26 cellular contexts compared by ENCODE assay signal in the genomic region with DNA sequence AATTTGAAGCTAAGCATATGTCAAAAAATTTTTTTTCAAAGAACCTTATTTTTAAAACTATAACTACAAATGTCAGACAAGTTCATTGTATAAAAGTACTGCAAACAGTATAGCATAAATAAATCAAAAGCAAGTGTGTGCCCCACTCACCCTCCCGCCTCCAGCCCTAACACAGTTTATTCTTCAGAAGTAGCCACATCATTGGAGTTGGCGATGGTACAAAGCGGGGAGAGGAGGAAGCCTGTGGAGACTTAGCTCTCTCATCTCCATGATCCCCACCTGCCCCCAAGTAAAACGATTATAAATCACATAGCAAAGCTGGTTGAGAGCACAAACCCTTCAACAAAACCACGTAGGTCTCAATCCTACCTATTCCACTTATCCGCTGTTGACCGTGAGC.
"Had no signal": no experiment of that assay in that cellular context is flagged by ENCODE, and none has a peak within 500 bp of the region (broad histone marks: within the 10 kb centered on the region; RNA-seq: fewer than 3 reads in every experiment).

No MANE protein-coding gene starts in this region.

- H3K27me3 ChIP-seq: body of pancreas, colonic mucosa, left lung, ovary, right lobe of liver had no signal

- H3K27me3 Mint-ChIP-seq: activated B cell treated with CpG ODN at 0.5 μM for 24 hours; activated CD8-positive, alpha-beta T cell treated with anti-CD3 and anti-CD28 coated beads for 36 hours; activated T-helper 17 cell treated with anti-CD3 and anti-CD28 coated beads, Interleukin-2, amount 50 U/mL, for 72 hours; progenitor cell of endocrine pancreas; stimulated activated naive CD8-positive, alpha-beta T cell treated with anti-CD3 and anti-CD28 coated beads, Interleukin-15, Interleukin-2, amounts not matched to agents 100 ng/mL and 50 ng/mL, for 24 hours had no signal

- DNase-seq: activated B cell treated with CpG ODN at 0.5 μM for 24 hours; activated CD4-positive, alpha-beta T cell treated with anti-CD3 and anti-CD28 coated beads, Interleukin-2, amount 50 U/mL, for 1 hour; activated CD8-positive, alpha-beta T cell treated with anti-CD3 and anti-CD28 coated beads for 36 hours; activated naive CD4-positive, alpha-beta T cell; activated T-cell treated with anti-CD3 and anti-CD28 coated beads, Interleukin-2, amount 50 U/mL, for 4 hours; anterior cingulate cortex; body of pancreas; colonic mucosa; effector CD8-positive, alpha-beta T cell; left lung; lower lobe of right lung; mesendoderm; natural killer cell; ovary; right lobe of liver; stimulated activated CD4-positive, alpha-beta T cell treated with anti-CD3 and anti-CD28 coated beads, Interleukin-12 subunit alpha, Interleukin-12 subunit beta, amount 100 ng/mL, for 4 hours; stimulated activated CD4-positive, alpha-beta T cell treated with anti-CD3 and anti-CD28 coated beads, Interleukin-4, amount 100 ng/mL, for 24 hours; trophoblast cell had no signal

- H3K36me3 ChIP-seq: colonic mucosa, left lung, lower lobe of right lung, ovary, right lobe of liver, thoracic aorta had no signal

- H3K9me3 ChIP-seq: body of pancreas, colonic mucosa, left lung, lower lobe of right lung, ovary, right lobe of liver, thoracic aorta had no signal

- H3K4me1 Mint-ChIP-seq: activated T-helper 17 cell treated with anti-CD3 and anti-CD28 coated beads, Interleukin-2, amount 50 U/mL, for 72 hours; stimulated activated effector memory CD8-positive, alpha-beta T cell treated with anti-CD3 and anti-CD28 coated beads, Interleukin-12 subunit alpha, Interleukin-12 subunit beta, amount 100 ng/mL, for 72 hours had no signal

- H3K9me3 Mint-ChIP-seq: activated B cell treated with CpG ODN at 0.5 μM for 24 hours; activated CD8-positive, alpha-beta T cell treated with anti-CD3 and anti-CD28 coated beads for 36 hours; activated naive CD4-positive, alpha-beta T cell treated with anti-CD3 and anti-CD28 coated beads, Interleukin-2, amount 50 U/mL, for 72 hours; activated T-cell treated with anti-CD3 and anti-CD28 coated beads, Interleukin-2, amount 50 U/mL, for 4 hours; activated T-helper 17 cell treated with anti-CD3 and anti-CD28 coated beads, Interleukin-2, amount 50 U/mL, for 72 hours; natural killer cell; stimulated activated effector memory CD8-positive, alpha-beta T cell treated with anti-CD3 and anti-CD28 coated beads, Interleukin-12 subunit alpha, Interleukin-12 subunit beta, amount 100 ng/mL, for 72 hours; stimulated activated naive CD8-positive, alpha-beta T cell treated with anti-CD3 and anti-CD28 coated beads, Interleukin-15, Interleukin-2, amounts not matched to agents 100 ng/mL and 50 ng/mL, for 24 hours; T-helper 2 cell treated with Interferon-gamma antibody and Interleukin-4, amounts not matched to agents 5 μg/mL and 100 μg/mL, for 36 hours had no signal

- H3K4me3 ChIP-seq: body of pancreas, colonic mucosa, left lung, lower lobe of right lung, ovary, right lobe of liver, skin epidermis had no signal

- H3K4me3 Mint-ChIP-seq: activated B cell treated with CpG ODN at 0.5 μM for 24 hours; activated CD8-positive, alpha-beta T cell treated with anti-CD3 and anti-CD28 coated beads for 36 hours; activated T-cell treated with anti-CD3 and anti-CD28 coated beads, Interleukin-2, amount 50 U/mL, for 4 hours; activated T-helper 17 cell treated with anti-CD3 and anti-CD28 coated beads, Interleukin-2, amount 50 U/mL, for 72 hours; natural killer cell; stimulated activated effector memory CD8-positive, alpha-beta T cell treated with anti-CD3 and anti-CD28 coated beads, Interleukin-12 subunit alpha, Interleukin-12 subunit beta, amount 100 ng/mL, for 72 hours; stimulated activated naive CD8-positive, alpha-beta T cell treated with anti-CD3 and anti-CD28 coated beads, Interleukin-15, Interleukin-2, amounts not matched to agents 100 ng/mL and 50 ng/mL, for 24 hours; T-helper 2 cell treated with Interferon-gamma antibody and Interleukin-4, amounts not matched to agents 5 μg/mL and 100 μg/mL, for 36 hours had no signal

- H3K36me3 Mint-ChIP-seq: natural killer cell; stimulated activated effector memory CD8-positive, alpha-beta T cell treated with anti-CD3 and anti-CD28 coated beads, Interleukin-12 subunit alpha, Interleukin-12 subunit beta, amount 100 ng/mL, for 72 hours had no signal

- H3K27ac Mint-ChIP-seq: activated B cell treated with CpG ODN at 0.5 μM for 24 hours; activated CD8-positive, alpha-beta T cell treated with anti-CD3 and anti-CD28 coated beads for 36 hours; activated T-helper 17 cell treated with anti-CD3 and anti-CD28 coated beads, Interleukin-2, amount 50 U/mL, for 72 hours; natural killer cell; progenitor cell of endocrine pancreas; stimulated activated effector memory CD8-positive, alpha-beta T cell treated with anti-CD3 and anti-CD28 coated beads, Interleukin-12 subunit alpha, Interleukin-12 subunit beta, amount 100 ng/mL, for 72 hours; stimulated activated naive CD8-positive, alpha-beta T cell treated with anti-CD3 and anti-CD28 coated beads, Interleukin-15, Interleukin-2, amounts not matched to agents 100 ng/mL and 50 ng/mL, for 24 hours; T-helper 2 cell treated with Interferon-gamma antibody and Interleukin-4, amounts not matched to agents 5 μg/mL and 100 μg/mL, for 36 hours had no signal

- ATAC-seq: activated CD8-positive, alpha-beta T cell treated with anti-CD3 and anti-CD28 coated beads for 36 hours; activated naive CD4-positive, alpha-beta T cell treated with anti-CD3 and anti-CD28 coated beads, Interleukin-2, amount 50 U/mL, for 72 hours; activated T-cell treated with anti-CD3 and anti-CD28 coated beads, Interleukin-2, amount 50 U/mL, for 4 hours; activated T-helper 17 cell treated with anti-CD3 and anti-CD28 coated beads, Interleukin-2, amount 50 U/mL, for 72 hours; body of pancreas; left lung; lower lobe of right lung; natural killer cell; right lobe of liver; stimulated activated effector memory CD8-positive, alpha-beta T cell treated with anti-CD3 and anti-CD28 coated beads, Interleukin-12 subunit alpha, Interleukin-12 subunit beta, amount 100 ng/mL, for 72 hours had no signal

- H3K4me1 ChIP-seq: body of pancreas, colonic mucosa had no signal

- H3K27ac ChIP-seq: body of pancreas, colonic mucosa, left lung, lower lobe of right lung, right lobe of liver, skin epidermis had no signal
